Comparison of ENCODE assay signal across 9 cellular contexts in genomic region chr9:120918931-120919638, GRCh38. TPM values are rescaled to one million over a fixed set of nuclear protein-coding genes. Genes with fewer than 3 reads are reported as not detected.
DNase-seq lines count a peak whose midpoint lies in the region; ATAC-seq and TF ChIP-seq lines count a peak whose summit lies in the region.
"Had no signal": no experiment of that assay in that cellular context is flagged by ENCODE, and none has a peak within 500 bp of the region (broad histone marks: within the 10 kb centered on the region; RNA-seq: fewer than 3 reads in every experiment).

No MANE protein-coding gene starts in this region.

- intact Hi-C loops in CD4-positive, alpha-beta memory T cell (cut with micrococcal nuclease): no loop called here

- H3K27ac Mint-ChIP-seq in CD4-positive, alpha-beta memory T cell: peak overlapping the region; percentile 91 to 99 (median 98)
- peak overlapping the region; percentile 98 to 99 for H3K27ac Mint-ChIP-seq in T-cell
- no peak overlapping the region for H3K27ac Mint-ChIP-seq in endodermal cell
- H3K27ac Mint-ChIP-seq in neural progenitor cell: no peak overlapping the region

- H2AFZ ChIP-seq in neuron (ENCODE audit: low read depth, low read length) (peak overlapping the region; percentile 49), neural progenitor cell (replicated peaks) (no peak overlapping the region)

- 90 to 91% methylated on average over 8 to 15 of the region's 15 CpGs for WGBS in endodermal cell (ENCODE audit: insufficient coverage in 1 of 2, insufficient read length in 1 of 2), 2 experiments

- H3K4me3 Mint-ChIP-seq in CD4-positive, alpha-beta memory T cell: peak overlapping the region in 7 of 8 donors; percentile 83 to 97 (median 95)
- peak overlapping the region; percentile 94 to 96 (median 95) for H3K4me3 Mint-ChIP-seq in T-cell
- no peak overlapping the region for H3K4me3 Mint-ChIP-seq in endodermal cell
- no peak overlapping the region for H3K4me3 Mint-ChIP-seq in neural progenitor cell

- peak overlapping the region; percentile 42 to 88 for H3K4me3 ChIP-seq in CD4-positive, alpha-beta memory T cell (ENCODE audit: low read length in 2 of 2)
- H3K4me3 ChIP-seq in endodermal cell (ENCODE audit: low read length): no peak overlapping the region
- no peak overlapping the region for H3K4me3 ChIP-seq in neuron (ENCODE audit: low read length)
- H3K4me3 ChIP-seq in neural progenitor cell: no peak overlapping the region

- POLR2A ChIA-PET in CD4-positive, alpha-beta memory T cell (lab: Charles Lee; ENCODE audit: partially characterized antibody): interaction anchor here (62.9 to 74.5 kb wide), 2 partner anchors 6 to 26 kb away, joined by 5577 read pairs; partner anchors contain the start of genes PHF19 and TRAF1
- POLR2A ChIA-PET in T-cell (lab: Charles Lee): interaction anchor here (0.7 to 1.9 kb wide), 5 partner anchors 12 to 51 kb away, joined by 3 to 13 read pairs (median 5); no protein-coding TSS in a partner anchor

- no peaks in the 10 kb centered on the region for H3F3A ChIP-seq in neural progenitor cell (ENCODE audit: low read depth)

- no peaks in the 10 kb centered on the region for H3K9me3 ChIP-seq in CD4-positive, alpha-beta memory T cell (ENCODE audit: control insufficient read depth in 1 of 2, low read length in 2 of 2)
- H3K9me3 ChIP-seq in endodermal cell (ENCODE audit: control insufficient read depth, low read length) (no peaks in the 10 kb centered on the region), neuron (ENCODE audit: low read length) (peaks cover 2% of the 10 kb centered on the region), neural progenitor cell (ENCODE audit: low read depth) (no peaks in the 10 kb centered on the region)

- H3K36me3 Mint-ChIP-seq in CD4-positive, alpha-beta memory T cell: peaks cover 72 to 86% of the 10 kb centered on the region in 2 donors
- H3K36me3 Mint-ChIP-seq in T-cell (peaks cover 80% of the 10 kb centered on the region), endodermal cell (ENCODE audit: low read depth) (no peaks in the 10 kb centered on the region), neural progenitor cell (peaks cover 2% of the 10 kb centered on the region)

- DNase-seq in CD4-positive, alpha-beta memory T cell: no peak
- DNase-seq in T-cell (no peak), endodermal cell (no peak), GM19240 (ENCODE audit: insufficient read length, low spot score) (no peak), neural progenitor cell (ENCODE audit: low spot score) (no peak)
- DNase-seq: DND-41 had no signal

- H3K27me3 Mint-ChIP-seq in CD4-positive, alpha-beta memory T cell: no peaks in the 10 kb centered on the region
- H3K27me3 Mint-ChIP-seq in T-cell (no peaks in the 10 kb centered on the region), endodermal cell (ENCODE audit: insufficient read depth) (no peaks in the 10 kb centered on the region), neural progenitor cell (ENCODE audit: insufficient read depth, low read depth) (peaks cover 3% of the 10 kb centered on the region)

- H3K4me1 Mint-ChIP-seq in CD4-positive, alpha-beta memory T cell: peaks cover 66 to 100% (median 82%) of the 10 kb centered on the region in 4 donors
- H3K4me1 Mint-ChIP-seq in T-cell (peaks cover 87 to 94% (median 92%) of the 10 kb centered on the region in 3 donors), endodermal cell (peaks cover 32% of the 10 kb centered on the region), neural progenitor cell (peaks cover 33% of the 10 kb centered on the region)

- H3K27ac ChIP-seq in CD4-positive, alpha-beta memory T cell (ENCODE audit: low read depth, low read length): peak overlapping the region; percentile 99
- peak overlapping the region; percentile 56 for H3K27ac ChIP-seq in endodermal cell (ENCODE audit: low read depth, low read length)
- no peak overlapping the region for H3K27ac ChIP-seq in neural progenitor cell

- H3K4me2 ChIP-seq in neural progenitor cell: no peak overlapping the region

- H3K27me3 ChIP-seq in CD4-positive, alpha-beta memory T cell (ENCODE audit: insufficient read depth, low read length): no peaks in the 10 kb centered on the region
- H3K27me3 ChIP-seq in endodermal cell (ENCODE audit: control insufficient read depth, insufficient read depth, low read length, poor library complexity, severe bottlenecking): no peaks in the 10 kb centered on the region
- no peaks in the 10 kb centered on the region for H3K27me3 ChIP-seq in neuron (ENCODE audit: insufficient read depth, low read length)
- H3K27me3 ChIP-seq in neural progenitor cell: no peaks in the 10 kb centered on the region

- CTCF ChIA-PET in CD4-positive, alpha-beta memory T cell (lab: Charles Lee; ENCODE audit: partially characterized antibody): interaction anchor here (1.2 to 3.3 kb wide), 7 partner anchors 9 to 51 kb away, joined by 3 to 18 read pairs (median 8); no protein-coding TSS in a partner anchor
- CTCF ChIA-PET in T-cell (lab: Charles Lee): interaction anchor here in 1 of 2 donors (0.7 to 1.6 kb wide), 6 partner anchors 8 to 50 kb away, joined by 3 to 6 read pairs (median 4); no protein-coding TSS in a partner anchor

- H3K79me2 ChIP-seq in neural progenitor cell (ENCODE audit: low read depth): no peaks in the 10 kb centered on the region

- H3K9ac ChIP-seq in endodermal cell (ENCODE audit: extremely low read depth, low read length, poor library complexity, severe bottlenecking) (no peak overlapping the region), neural progenitor cell (no peak overlapping the region)

- H3K4me1 ChIP-seq in CD4-positive, alpha-beta memory T cell (ENCODE audit: insufficient read depth, low read length): peaks cover 100% of the 10 kb centered on the region
- peaks cover 21% of the 10 kb centered on the region for H3K4me1 ChIP-seq in endodermal cell (ENCODE audit: control insufficient read depth, insufficient read depth, low read length)
- H3K4me1 ChIP-seq in neuron (ENCODE audit: insufficient read depth, low read length): peaks cover 15% of the 10 kb centered on the region
- H3K4me1 ChIP-seq in neural progenitor cell: no peaks in the 10 kb centered on the region

- peaks cover 31% of the 10 kb centered on the region for H3K36me3 ChIP-seq in CD4-positive, alpha-beta memory T cell (ENCODE audit: insufficient read depth, low read length)
- H3K36me3 ChIP-seq in endodermal cell (ENCODE audit: control insufficient read depth, insufficient read depth, low read length) (no peaks in the 10 kb centered on the region), neuron (ENCODE audit: insufficient read depth, low read length) (no peaks in the 10 kb centered on the region), neural progenitor cell (no peaks in the 10 kb centered on the region)

- no peak for TF ChIP-seq CTCF in endodermal cell (conservative IDR thresholded peaks at IDR 0.05)
- TF ChIP-seq CTCF in neural progenitor cell (IDR thresholded peaks at IDR 0.05): no peak

- peaks cover 0 to 2% (median 0%) of the 10 kb centered on the region in 8 donors for H3K9me3 Mint-ChIP-seq in CD4-positive, alpha-beta memory T cell
- peaks cover 0 to 4% (median 0%) of the 10 kb centered on the region in 3 donors for H3K9me3 Mint-ChIP-seq in T-cell
- H3K9me3 Mint-ChIP-seq in endodermal cell: peaks cover 2% of the 10 kb centered on the region
- H3K9me3 Mint-ChIP-seq in neural progenitor cell: peaks cover 3% of the 10 kb centered on the region

- ATAC-seq in T-cell (replicated peaks in 1 of 4): no peak
- no peak for ATAC-seq in HG02588 (IDR thresholded peaks at IDR 0.05; ENCODE audit: unreplicated experiment)
- no peak for ATAC-seq in HG03565 (IDR thresholded peaks at IDR 0.05; ENCODE audit: unreplicated experiment)

- H4K20me1 ChIP-seq in neural progenitor cell (ENCODE audit: low read depth): no peaks in the 10 kb centered on the region

RNA-seq across cellular contexts. Expression of gene TRAF1, which starts 7.5 kb away (rescaled TPM):
- 100 to 1,000 TPM; 174 to 181 TPM for total RNA-seq in CD4-positive, alpha-beta memory T cell
- polyA plus RNA-seq in CD4-positive, alpha-beta memory T cell: 10 to 100 TPM in 1 of 2 donors, 1 to 10 TPM in 1; 7.8 to 14.4 TPM
- 100 to 1,000 TPM in 3 of 5 donors, 10 to 100 TPM in 2; 67.6 to 170 (median 157) TPM for total RNA-seq in T-cell
- total RNA-seq in endodermal cell: 1 to 10 TPM; 3.6 to 8.2 TPM
- polyA plus RNA-seq in endodermal cell (2013, experiment 1 of 2): 3.1 TPM
- polyA plus RNA-seq in endodermal cell (2013, experiment 2 of 2): 2.6 TPM
- 3.2 and 4.5 TPM in 2 replicates for total RNA-seq in neural progenitor cell (ENCODE audit: low replicate concordance)

RNA-seq across cellular contexts. Expression of gene PHF19, which starts 42.1 kb away (rescaled TPM):
- total RNA-seq in CD4-positive, alpha-beta memory T cell: 100 to 1,000 TPM; 194 to 201 TPM
- 10 to 100 TPM; 15.4 to 17.8 TPM for polyA plus RNA-seq in CD4-positive, alpha-beta memory T cell
- 100 to 1,000 TPM in 4 of 5 donors, 10 to 100 TPM in 1; 92.8 to 184 (median 166) TPM for total RNA-seq in T-cell
- total RNA-seq in endodermal cell: 10 to 100 TPM; 17.9 to 21.9 TPM
- polyA plus RNA-seq in endodermal cell (2013, experiment 1 of 2): 30.5 TPM
- polyA plus RNA-seq in endodermal cell (2013, experiment 2 of 2): 27.9 TPM
- total RNA-seq in neural progenitor cell (ENCODE audit: low replicate concordance): 27.4 and 45.1 TPM in 2 replicates

Comparison
In these comparisons a context has a peak if more than half of its experiments do, and no peak if none do; other contexts are left out.
1. H3K4me3 ChIP-seq: peak in CD4-positive, alpha-beta memory T cell (2 of 2); none in endodermal cell (single experiment), neuron (single experiment) and neural progenitor cell (single experiment).
2. H3K27ac Mint-ChIP-seq: peak in CD4-positive, alpha-beta memory T cell (7 of 7) and T-cell (2 of 2); none in endodermal cell (single experiment) and neural progenitor cell (single experiment).
3. H3K4me3 Mint-ChIP-seq: peak in CD4-positive, alpha-beta memory T cell (7 of 8) and T-cell (3 of 3); none in endodermal cell (single experiment) and neural progenitor cell (single experiment).
4. RNA of gene TRAF1, which starts 7.5 kb away (total RNA-seq): 174 to 181 TPM in CD4-positive, alpha-beta memory T cell and 67.6 to 170 TPM in T-cell; 3.6 to 8.2 TPM in endodermal cell and 3.2 to 4.5 TPM in neural progenitor cell; every median in the first group is over 4 times any median in the second.